ENCODE assay signal across 8 cellular contexts in genomic region chr15:78944202-78944625, GRCh38. TPM values are rescaled to one million over a fixed set of nuclear protein-coding genes. Genes with fewer than 3 reads are reported as not detected.
DNase-seq lines count a peak whose midpoint lies in the region; ATAC-seq and TF ChIP-seq lines count a peak whose summit lies in the region.

No MANE protein-coding gene starts in this region.

- DNase-seq in SJCRH30 (no peak), left cardiac atrium (no peak), gastrocnemius medialis (no peak), HCEC 1CT (no peak), D341Med (ENCODE audit: low spot score) (no peak), NCI-H1105 treated with DMSO at 0.1 percent for 48 hours (lab: John Stamatoyannopoulos, UW) (no peak)

- H3K4me3 ChIP-seq in SJCRH30 (peak overlapping the region; percentile 54), gastrocnemius medialis (peak overlapping the region; percentile 67 to 87 (median 77))

- TF ChIP-seq CTCF in gastrocnemius medialis (IDR thresholded peaks at IDR 0.05 in 4 of 5, conservative IDR thresholded peaks at IDR 0.05 in 1 of 5): no peak

- H3K36me3 ChIP-seq in SJCRH30 (no peaks in the 10 kb centered on the region), gastrocnemius medialis (no peaks in the 10 kb centered on the region)

- H3K4me1 ChIP-seq in SJCRH30 (no peaks in the 10 kb centered on the region), gastrocnemius medialis (peaks cover 5 to 9% of the 10 kb centered on the region in 2 donors)

- intact Hi-C loops in left cardiac atrium (cut with DNase I): no loop called here
- intact Hi-C loops in gastrocnemius medialis (cut with DNase I; ENCODE audit: low total_unique reads): no loop called here

- H3K27me3 ChIP-seq in SJCRH30 (no peaks in the 10 kb centered on the region), gastrocnemius medialis (no peaks in the 10 kb centered on the region)

- in situ Hi-C loops in gastrocnemius medialis (cut with MboI; ENCODE audit: low sequenced_read_pairs in 4 of 4): no loop called here

- H3K27ac ChIP-seq in SJCRH30: no peak overlapping the region
- peak overlapping the region; percentile 54 to 80 (median 59) for H3K27ac ChIP-seq in gastrocnemius medialis

- no peak for TF ChIP-seq POLR2A in GM18505 (IDR thresholded peaks at IDR 0.05; ENCODE audit: borderline replicate concordance, extremely low read depth, insufficient read depth, insufficient read length)
- no peak for TF ChIP-seq POLR2A in gastrocnemius medialis (IDR thresholded peaks at IDR 0.05)

- peak; percentile 21 for ATAC-seq in GM18505 (IDR thresholded peaks at IDR 0.05; ENCODE audit: unreplicated experiment)
- peak; percentile 19 for ATAC-seq in HG02623 (IDR thresholded peaks at IDR 0.05; ENCODE audit: unreplicated experiment)
- ATAC-seq in left cardiac atrium: peak; percentile 21 to 37
- peak; percentile 21 to 45 for ATAC-seq in gastrocnemius medialis

- no peaks in the 10 kb centered on the region for H3K9me3 ChIP-seq in SJCRH30 (replicated peaks)
- H3K9me3 ChIP-seq in gastrocnemius medialis: no peaks in the 10 kb centered on the region

RNA-seq across cellular contexts. Expression of gene CTSH, which starts 0.6 kb away (rescaled TPM):
- total RNA-seq in SJCRH30 (2014; rRNA removed; shearing (Covaris generic)): 11.4 and 13.5 TPM in 2 replicates
- total RNA-seq in left cardiac atrium (10 to 100 TPM; 41.6 to 74.3 TPM), gastrocnemius medialis (10 to 100 TPM; 27.4 to 42.1 (median 29.4) TPM)
